ENCODE assay signal across 34 cellular contexts in genomic region chr2:2117923-2118322, GRCh38.
"Had no signal": no experiment of that assay in that cellular context is flagged by ENCODE, and none has a peak within 500 bp of the region (broad histone marks: within the 10 kb centered on the region; RNA-seq: fewer than 3 reads in every experiment).

No MANE protein-coding gene starts in this region.

- H3K27ac Mint-ChIP-seq: activated naive CD4-positive, alpha-beta T cell treated with anti-CD3 and anti-CD28 coated beads for 36 hours; activated naive CD4-positive, alpha-beta T cell treated with anti-CD3 and anti-CD28 coated beads, Interleukin-2, amount 10 ng/mL, durations not matched to agents 7 days and 5 days; activated naive CD4-positive, alpha-beta T cell treated with anti-CD3 and anti-CD28 coated beads, Interleukin-2, amount 50 U/mL, for 24 hours; activated naive CD4-positive, alpha-beta T cell treated with anti-CD3 and anti-CD28 coated beads, Interleukin-2, amount 50 U/mL, for 72 hours; activated naive CD8-positive, alpha-beta T cell; activated naive CD8-positive, alpha-beta T cell treated with anti-CD3 and anti-CD28 coated beads for 36 hours; activated naive CD8-positive, alpha-beta T cell treated with anti-CD3 and anti-CD28 coated beads, Interleukin-2, amount 10 ng/mL, durations not matched to agents 7 days and 5 days; activated naive CD8-positive, alpha-beta T cell treated with anti-CD3 and anti-CD28 coated beads, Interleukin-2, amount 50 U/mL, for 24 hours; activated T-cell treated with anti-CD3 and anti-CD28 coated beads, Interleukin-2, amount 50 U/mL, for 24 hours; activated T-cell treated with anti-CD3 and anti-CD28 coated beads, Interleukin-2, amount 50 U/mL, for 72 hours; activated T-helper 1 cell treated with anti-CD3 and anti-CD28 coated beads, Interleukin-12 subunit alpha, Interleukin-12 subunit beta, Interleukin-2, Interleukin-4 antibody, amounts not matched to agents 30 ng/mL and 10 ng/mL and 1 ng/mL, durations not matched to agents 14 hours and 24 hours and 36 hours; activated T-helper 17 cell treated with anti-CD3 and anti-CD28 coated beads, Interleukin-2, amount 50 U/mL, for 72 hours; activated T-helper 2 cell treated with anti-CD3 and anti-CD28 coated beads, Interferon-gamma antibody, Interleukin-2, Interleukin-4, amounts not matched to agents 10 μg/mL and 5 μg/mL and 100 μg/mL, durations not matched to agents 14 hours and 24 hours and 36 hours; brain had no signal

- H3K4me1 Mint-ChIP-seq: activated naive CD4-positive, alpha-beta T cell treated with anti-CD3 and anti-CD28 coated beads, Interleukin-2, amount 10 ng/mL, durations not matched to agents 7 days and 5 days; activated naive CD8-positive, alpha-beta T cell treated with anti-CD3 and anti-CD28 coated beads for 36 hours; activated naive CD8-positive, alpha-beta T cell treated with anti-CD3 and anti-CD28 coated beads, Interleukin-2, amount 50 U/mL, for 24 hours; activated T-helper 17 cell treated with anti-CD3 and anti-CD28 coated beads, Interleukin-2, amount 50 U/mL, for 72 hours; central memory CD8-positive, alpha-beta T cell had no signal

- ATAC-seq: activated naive CD4-positive, alpha-beta T cell treated with anti-CD3 and anti-CD28 coated beads, Interleukin-2, amount 50 U/mL, for 72 hours; activated naive CD8-positive, alpha-beta T cell treated with anti-CD3 and anti-CD28 coated beads, Interleukin-2, amount 50 U/mL, for 24 hours; activated T-cell treated with anti-CD3 and anti-CD28 coated beads, Interleukin-2, amount 50 U/mL, for 4 hours; activated T-cell treated with anti-CD3 and anti-CD28 coated beads, Interleukin-2, amount 50 U/mL, for 72 hours; activated T-helper 17 cell treated with anti-CD3 and anti-CD28 coated beads, Interleukin-2, amount 50 U/mL, for 72 hours; body of pancreas had no signal

- H3K36me3 Mint-ChIP-seq: activated naive CD4-positive, alpha-beta T cell treated with anti-CD3 and anti-CD28 coated beads, Interleukin-2, amount 10 ng/mL, durations not matched to agents 7 days and 5 days; activated naive CD4-positive, alpha-beta T cell treated with anti-CD3 and anti-CD28 coated beads, Interleukin-2, amount 50 U/mL, for 24 hours; activated naive CD8-positive, alpha-beta T cell; activated naive CD8-positive, alpha-beta T cell treated with anti-CD3 and anti-CD28 coated beads for 36 hours; activated naive CD8-positive, alpha-beta T cell treated with anti-CD3 and anti-CD28 coated beads, Interleukin-2, amount 10 ng/mL, durations not matched to agents 7 days and 5 days had no signal

- DNase-seq: activated effector memory CD4-positive, alpha-beta T cell treated with anti-CD3 and anti-CD28 coated beads, Interleukin-2, amount 50 U/mL, for 16 hours; activated effector memory CD4-positive, alpha-beta T cell treated with Interleukin-2 at 50 U/mL for 16 hours; activated gamma-delta T cell; activated gamma-delta T cell treated with Interleukin-2 at 50 U/mL for 16 hours; activated naive CD4-positive, alpha-beta T cell; activated naive CD4-positive, alpha-beta T cell treated with anti-CD3 and anti-CD28 coated beads for 36 hours; activated naive CD4-positive, alpha-beta T cell treated with anti-CD3 and anti-CD28 coated beads, Interleukin-2, amount 10 ng/mL, durations not matched to agents 7 days and 5 days; activated naive CD4-positive, alpha-beta T cell treated with anti-CD3 and anti-CD28 coated beads, Interleukin-2, amount 50 U/mL, for 16 hours; activated naive CD4-positive, alpha-beta T cell treated with Interleukin-2 at 50 U/mL for 16 hours; activated naive CD8-positive, alpha-beta T cell treated with anti-CD3 and anti-CD28 coated beads for 36 hours; activated naive CD8-positive, alpha-beta T cell treated with anti-CD3 and anti-CD28 coated beads, Interleukin-2, amount 10 ng/mL, durations not matched to agents 7 days and 5 days; activated naive CD8-positive, alpha-beta T cell treated with anti-CD3 and anti-CD28 coated beads, Interleukin-2, amount 50 U/mL, for 24 hours; activated T-cell treated with anti-CD3 and anti-CD28 coated beads, Interleukin-2, amount 50 U/mL, for 24 hours; activated T-cell treated with anti-CD3 and anti-CD28 coated beads, Interleukin-2, amount 50 U/mL, for 4 hours; activated T-cell treated with anti-CD3 and anti-CD28 coated beads, Interleukin-2, amount 50 U/mL, for 48 hours; activated T-cell treated with anti-CD3 and anti-CD28 coated beads, Interleukin-2, amount 50 U/mL, for 72 hours; adrenal gland; amniotic stem cell; amygdala; anterior cingulate cortex; aorta; body of pancreas; brain microvascular endothelial cell; caudate nucleus; central memory CD4-positive, alpha-beta T cell; cerebellar nuclear complex had no signal

- H3K4me3 Mint-ChIP-seq: activated naive CD4-positive, alpha-beta T cell treated with anti-CD3 and anti-CD28 coated beads for 36 hours; activated naive CD4-positive, alpha-beta T cell treated with anti-CD3 and anti-CD28 coated beads, Interleukin-2, amount 10 ng/mL, durations not matched to agents 7 days and 5 days; activated naive CD4-positive, alpha-beta T cell treated with anti-CD3 and anti-CD28 coated beads, Interleukin-2, amount 50 U/mL, for 24 hours; activated naive CD8-positive, alpha-beta T cell; activated naive CD8-positive, alpha-beta T cell treated with anti-CD3 and anti-CD28 coated beads for 36 hours; activated naive CD8-positive, alpha-beta T cell treated with anti-CD3 and anti-CD28 coated beads, Interleukin-2, amount 10 ng/mL, durations not matched to agents 7 days and 5 days; activated naive CD8-positive, alpha-beta T cell treated with anti-CD3 and anti-CD28 coated beads, Interleukin-2, amount 50 U/mL, for 24 hours; activated T-cell treated with anti-CD3 and anti-CD28 coated beads, Interleukin-2, amount 50 U/mL, for 24 hours; activated T-cell treated with anti-CD3 and anti-CD28 coated beads, Interleukin-2, amount 50 U/mL, for 4 hours; activated T-cell treated with anti-CD3 and anti-CD28 coated beads, Interleukin-2, amount 50 U/mL, for 72 hours; activated T-helper 1 cell treated with anti-CD3 and anti-CD28 coated beads, Interleukin-12 subunit alpha, Interleukin-12 subunit beta, Interleukin-2, Interleukin-4 antibody, amounts not matched to agents 30 ng/mL and 10 ng/mL and 1 ng/mL, durations not matched to agents 14 hours and 24 hours and 36 hours; activated T-helper 17 cell treated with anti-CD3 and anti-CD28 coated beads, Interleukin-2, amount 50 U/mL, for 72 hours; brain; central memory CD8-positive, alpha-beta T cell had no signal

- H3K9me3 Mint-ChIP-seq: activated naive CD4-positive, alpha-beta T cell treated with anti-CD3 and anti-CD28 coated beads for 36 hours; activated naive CD4-positive, alpha-beta T cell treated with anti-CD3 and anti-CD28 coated beads, Interleukin-2, amount 10 ng/mL, durations not matched to agents 7 days and 5 days; activated naive CD4-positive, alpha-beta T cell treated with anti-CD3 and anti-CD28 coated beads, Interleukin-2, amount 50 U/mL, for 24 hours; activated naive CD4-positive, alpha-beta T cell treated with anti-CD3 and anti-CD28 coated beads, Interleukin-2, amount 50 U/mL, for 72 hours; activated naive CD8-positive, alpha-beta T cell treated with anti-CD3 and anti-CD28 coated beads for 36 hours; activated naive CD8-positive, alpha-beta T cell treated with anti-CD3 and anti-CD28 coated beads, Interleukin-2, amount 10 ng/mL, durations not matched to agents 7 days and 5 days; activated naive CD8-positive, alpha-beta T cell treated with anti-CD3 and anti-CD28 coated beads, Interleukin-2, amount 50 U/mL, for 24 hours; activated T-cell treated with anti-CD3 and anti-CD28 coated beads, Interleukin-2, amount 50 U/mL, for 24 hours; activated T-cell treated with anti-CD3 and anti-CD28 coated beads, Interleukin-2, amount 50 U/mL, for 4 hours; activated T-cell treated with anti-CD3 and anti-CD28 coated beads, Interleukin-2, amount 50 U/mL, for 72 hours; activated T-helper 1 cell treated with anti-CD3 and anti-CD28 coated beads, Interleukin-12 subunit alpha, Interleukin-12 subunit beta, Interleukin-2, Interleukin-4 antibody, amounts not matched to agents 30 ng/mL and 10 ng/mL and 1 ng/mL, durations not matched to agents 14 hours and 24 hours and 36 hours; activated T-helper 17 cell treated with anti-CD3 and anti-CD28 coated beads, Interleukin-2, amount 50 U/mL, for 72 hours; activated T-helper 2 cell treated with anti-CD3 and anti-CD28 coated beads, Interferon-gamma antibody, Interleukin-2, Interleukin-4, amounts not matched to agents 10 μg/mL and 5 μg/mL and 100 μg/mL, durations not matched to agents 14 hours and 24 hours and 36 hours had no signal
